In genomic region chr5:55308254-55308836, GRCh38 we compare ENCODE assay signal across 8 cellular contexts. TPM values are rescaled to one million over a fixed set of nuclear protein-coding genes. Genes with fewer than 3 reads are reported as not detected.
DNase-seq lines count a peak whose midpoint lies in the region; ATAC-seq, FAIRE-seq and TF ChIP-seq lines count a peak whose summit lies in the region.

No MANE protein-coding gene starts in this region.

- FAIRE-seq in GM19239 (lab: Jason Lieb, UNC), result no peak

- peak in 1 of 3 experiments; percentile 17; a peak in 1 of 6 replicates for TF ChIP-seq CTCF in HCT116 (IDR thresholded peaks at IDR 0.05 in 2 of 3, conservative IDR thresholded peaks at IDR 0.05 in 1 of 3; ENCODE audit: borderline replicate concordance in 1 of 3, insufficient read depth in 1 of 3, low read depth in 2 of 3, low read length in 2 of 3)
- no peak; the same call in 1 of the 2 replicates for TF ChIP-seq CTCF in PC-9 (conservative IDR thresholded peaks at IDR 0.05)

- H3K27ac ChIP-seq in HCT116 (ENCODE audit: low read depth, low read length) (peak overlapping the region; percentile 93), PC-9 (peak overlapping the region; percentile 85)

- intact Hi-C loops in HCT116 (cut with micrococcal nuclease), result loop anchor here (5.0 to 10.0 kb wide), 2 partner anchors 136 to 1046 kb away; partner anchors contain the start of gene CDC20B
- intact Hi-C loops in PC-9 (cut with micrococcal nuclease; ENCODE audit: unreplicated experiment), result no loop called here

- H3K4me1 ChIP-seq in HCT116 (ENCODE audit: control insufficient read depth in 1 of 2, insufficient read depth in 2 of 2, low read length in 2 of 2) (peaks cover 18 to 19% of the 10 kb centered on the region in 2 experiments), PC-9 (replicated peaks; ENCODE audit: insufficient read depth) (peaks cover 40% of the 10 kb centered on the region), mucosa of stomach (ENCODE audit: control insufficient read depth, insufficient read depth, low read length) (peaks cover 24% of the 10 kb centered on the region)

- H3K79me2 ChIP-seq in HCT116 (ENCODE audit: insufficient read depth, low read length), result peaks cover 98% of the 10 kb centered on the region
- peaks cover 89% of the 10 kb centered on the region for H3K79me2 ChIP-seq in PC-9 (ENCODE audit: low read depth)

- RAD21 ChIA-PET in HCT116 (lab: Charles Lee; ENCODE audit: low non-redundant PET in 1 of 2, low total read pairs in 2 of 2, uncharacterized antibody in 2 of 2, unreplicated experiment in 2 of 2), result interaction anchor here (0.6 to 1.0 kb wide), 2 partner anchors 12 to 75 kb away, joined by 3 to 4 read pairs; no protein-coding TSS in a partner anchor

- TF ChIP-seq POLR2A in HCT116 (IDR thresholded peaks at IDR 0.05; ENCODE audit: borderline replicate concordance, extremely low read depth, insufficient read depth, insufficient read length), result no peak

- CTCF ChIA-PET in HCT116 (lab: Charles Lee) (interaction anchor here (1.0 to 1.1 kb wide), 2 partner anchors 9 to 15 kb away, joined by 3 to 5 read pairs; no protein-coding TSS in a partner anchor), PC-9 (lab: Charles Lee) (interaction anchor here (1.2 kb wide), 1 partner anchor 136 kb away, joined by 8 read pairs; no protein-coding TSS in a partner anchor)

- peak; percentile 16; the same call in 1 of the 2 replicates for TF ChIP-seq RAD21 in HCT116 (IDR thresholded peaks at IDR 0.05; ENCODE audit: low read depth)

- peak; percentile 58 for DNase-seq in NCI-H1694 treated with DMSO at 0.1 percent for 48 hours (lab: John Stamatoyannopoulos, UW)
- no peak for DNase-seq in NCI-H1694 (lab: John Stamatoyannopoulos, UW)
- no peak for DNase-seq in HCT116 (ENCODE audit: low read depth, low spot score)
- DNase-seq in PC-9, result no peak
- DNase-seq in dermis blood vessel endothelial cell, result peak; percentile 52
- no peak for DNase-seq in GM19239 (ENCODE audit: insufficient read length, low spot score)

- H3K9me2 ChIP-seq in HCT116 (ENCODE audit: insufficient read depth) (no peaks in the 10 kb centered on the region), PC-9 (ENCODE audit: insufficient read depth) (no peaks in the 10 kb centered on the region)

- peaks cover 0 to 8% of the 10 kb centered on the region in 2 experiments; a peak in 2 of 4 replicates for H3K36me3 ChIP-seq in HCT116 (ENCODE audit: control insufficient read depth in 1 of 2, insufficient read depth in 2 of 2, low read length in 2 of 2)
- H3K36me3 ChIP-seq in PC-9 (ENCODE audit: low read depth), result no peaks in the 10 kb centered on the region
- H3K36me3 ChIP-seq in mucosa of stomach (ENCODE audit: control insufficient read depth, insufficient read depth, low read length), result no peaks in the 10 kb centered on the region

- no peaks in the 10 kb centered on the region; a peak in 1 of 4 replicates for H3K9me3 ChIP-seq in HCT116 (ENCODE audit: control insufficient read depth in 1 of 2, insufficient read depth in 1 of 2, low read depth in 1 of 2, low read length in 2 of 2)
- H3K9me3 ChIP-seq in PC-9 (ENCODE audit: insufficient read depth, low read depth), result no peaks in the 10 kb centered on the region
- no peaks in the 10 kb centered on the region for H3K9me3 ChIP-seq in mucosa of stomach (ENCODE audit: control insufficient read depth, low read length)

- BruUV-seq in HCT116 (replicated peaks; lab: Mats Ljungman, UMichigan) (TSS peak; percentile 69), PC-9 (replicated peaks; lab: Mats Ljungman, UMichigan) (TSS peak; percentile 57)

- H4K20me1 ChIP-seq in HCT116 (ENCODE audit: insufficient read depth) (peaks cover 16% of the 10 kb centered on the region; the same call in 1 of the 2 replicates), PC-9 (ENCODE audit: insufficient read depth) (no peaks in the 10 kb centered on the region; the same call in none of the 2 replicates)

- H3K4me2 ChIP-seq in HCT116 (ENCODE audit: low read length) (peak overlapping the region; percentile 87), PC-9 (peak overlapping the region; percentile 82)

- H3F3A ChIP-seq in PC-9 (ENCODE audit: insufficient read depth, low read depth), result peaks cover 10% of the 10 kb centered on the region; the same call in 1 of the 2 replicates

- H3K27me3 ChIP-seq in HCT116 (ENCODE audit: insufficient read depth, low read length), result no peaks in the 10 kb centered on the region
- H3K27me3 ChIP-seq in PC-9 (ENCODE audit: insufficient read depth, low read depth), result no peaks in the 10 kb centered on the region
- H3K27me3 ChIP-seq in mucosa of stomach (ENCODE audit: control insufficient read depth, insufficient read depth, low read length), result no peaks in the 10 kb centered on the region

- H3K9ac ChIP-seq in HCT116 (ENCODE audit: low read length), result peak overlapping the region; percentile 96
- peak overlapping the region; percentile 87 for H3K9ac ChIP-seq in mucosa of stomach (ENCODE audit: low read length)

- H3K4me3 ChIP-seq in HCT116 (replicated peaks in 1 of 2; ENCODE audit: low read depth in 1 of 2, low read length in 2 of 2) (peak overlapping the region; percentile 89 to 96), PC-9 (peak overlapping the region; percentile 96), mucosa of stomach (ENCODE audit: low read length) (peak overlapping the region; percentile 66)

- ATAC-seq in HCT116 (peak; percentile 21), HG02970 (IDR thresholded peaks at IDR 0.05; ENCODE audit: low FRiP score, unreplicated experiment) (no peak)

- H2AFZ ChIP-seq in HCT116 (ENCODE audit: low read depth, low read length, poor library complexity, severe bottlenecking) (peak overlapping the region; percentile 66), PC-9 (peak overlapping the region; percentile 92)

- POLR2A ChIA-PET in HCT116 (lab: Charles Lee), result interaction anchor here (1.1 to 2.1 kb wide), 5 partner anchors 17 to 82 kb away, joined by 3 to 6 read pairs (median 5); no protein-coding TSS in a partner anchor
- POLR2A ChIA-PET in PC-9 (lab: Charles Lee; ENCODE audit: unreplicated experiment), result interaction anchor here (0.6 kb wide), 3 partner anchors 405 to 1580 kb away, joined by 3 to 6 read pairs (median 5); no protein-coding TSS in a partner anchor

TF ChIP-seq in HCT116, 20 proteins besides CTCF, POLR2A, EP300 and RAD21 (continues in another document):
- no peak for TF ChIP-seq CBX3 (IDR thresholded peaks at IDR 0.05; ENCODE audit: low read depth)
- TF ChIP-seq TCF7L2 (IDR thresholded peaks at IDR 0.05; ENCODE audit: borderline replicate concordance, extremely low read depth, insufficient read depth, insufficient read length), result no peak
- TF ChIP-seq ZBTB33 (IDR thresholded peaks at IDR 0.05; ENCODE audit: extremely low read depth, insufficient replicate concordance, low read length), result no peak
- TF ChIP-seq EGR1 (IDR thresholded peaks at IDR 0.05; ENCODE audit: low read depth), result no peak
- TF ChIP-seq REST (IDR thresholded peaks at IDR 0.05; ENCODE audit: low read depth), result no peak
- no peak for TF ChIP-seq POLR2AphosphoS5 (IDR thresholded peaks at IDR 0.05; ENCODE audit: low read depth, low read length)
- no peak for TF ChIP-seq EZH2 (IDR thresholded peaks at IDR 0.05)
- no peak for TF ChIP-seq SIN3A (IDR thresholded peaks at IDR 0.05; ENCODE audit: low read depth)
- no peak for TF ChIP-seq FOSL1 (IDR thresholded peaks at IDR 0.05; ENCODE audit: low read depth)
- no peak for TF ChIP-seq CEBPB (IDR thresholded peaks at IDR 0.05; ENCODE audit: low read depth)
- no peak for TF ChIP-seq YY1 (IDR thresholded peaks at IDR 0.05; ENCODE audit: extremely low read depth, insufficient replicate concordance, low read depth, low read length)

RNA-seq across cellular contexts. Expression of gene MTREX, which starts 0.6 kb away (rescaled TPM):
- total RNA-seq in HCT116 (2021; ENCODE audit: unreplicated experiment) (101 TPM), PC-9 (2021) (51.7 and 56.7 TPM in 2 replicates), dermis blood vessel endothelial cell (135 and 141 TPM in 2 replicates)
- polyA plus RNA-seq in HCT116 (2012), result 36.3 and 43.2 TPM in 2 replicates

RNA-seq across cellular contexts. Expression of gene DHX29, which starts 0.9 kb away (rescaled TPM):
- total RNA-seq in HCT116 (2021; ENCODE audit: unreplicated experiment), result 24.3 TPM
- polyA plus RNA-seq in HCT116 (2012), result 5.7 and 8.2 TPM in 2 replicates
- 11.1 and 16.5 TPM in 2 replicates for total RNA-seq in PC-9 (2021)
- total RNA-seq in dermis blood vessel endothelial cell, result 21.6 and 39.5 TPM in 2 replicates

Comparison
In these comparisons a context has a peak if more than half of its experiments do, and no peak if none do; other contexts are left out.
1. DNase-seq: peak in NCI-H1694 treated with DMSO at 0.1 percent for 48 hours (single experiment) and dermis blood vessel endothelial cell (single experiment); none in NCI-H1694 (single experiment), HCT116 (single experiment), PC-9 (0 of 2) and GM19239 (single experiment).
2. Peak in every context shown above with its lines, with median percentiles within 50 percentile points of each other: H3K4me3 ChIP-seq.